Comparison of ENCODE assay signal across 19 cellular contexts in genomic region chr10:113720386-113720785, GRCh38. TPM values are rescaled to one million over a fixed set of nuclear protein-coding genes. Genes with fewer than 3 reads are reported as not detected.
DNase-seq lines count a peak whose midpoint lies in the region; ATAC-seq and TF ChIP-seq lines count a peak whose summit lies in the region.
"Had no signal": no experiment of that assay in that cellular context is flagged by ENCODE, and none has a peak within 500 bp of the region (broad histone marks: within the 10 kb centered on the region; RNA-seq: fewer than 3 reads in every experiment).

No MANE protein-coding gene starts in this region.

- TF ChIP-seq CTCF in choroid plexus epithelial cell (conservative IDR thresholded peaks at IDR 0.05; ENCODE audit: low read depth, low read length) (no peak), transverse colon (IDR thresholded peaks at IDR 0.05) (no peak), left lung (IDR thresholded peaks at IDR 0.05) (no peak)

- intact Hi-C loops in transverse colon (cut with DNase I; ENCODE audit: low total_unique reads) (no loop called here), Right ventricle myocardium superior (cut with DNase I) (no loop called here), left lung (cut with DNase I) (no loop called here)

- H3K9me3 ChIP-seq in HAP-1 (no peaks in the 10 kb centered on the region), transverse colon (no peaks in the 10 kb centered on the region), left lung (no peaks in the 10 kb centered on the region)
- H3K9me3 ChIP-seq: BE2C had no signal

- no peaks in the 10 kb centered on the region for H3K27me3 ChIP-seq in HAP-1 (ENCODE audit: low read depth)
- H3K27me3 ChIP-seq in transverse colon = no peaks in the 10 kb centered on the region
- no peaks in the 10 kb centered on the region for H3K27me3 ChIP-seq in left lung
- H3K27me3 ChIP-seq: BE2C had no signal

- in situ Hi-C loops in HAP-1 (cut with MboI; ENCODE audit: low sequenced_read_pairs) (no loop called here), transverse colon (cut with MboI; ENCODE audit: low pct_ligation_motif_present in 1 of 4, low pct_unique_long_range_greater_than_20kb in 1 of 4, low sequenced_read_pairs in 3 of 4) (no loop called here)

- TF ChIP-seq POLR2A in transverse colon (IDR thresholded peaks at IDR 0.05) = no peak

- H3K27ac ChIP-seq in transverse colon (peak overlapping the region; percentile 76 to 85 (median 80)), left lung (no peak overlapping the region)
- H3K27ac ChIP-seq: KMS-11 had no signal

- WGBS in transverse colon (ENCODE audit: low coverage in 1 of 2), 2 donors = 54 to 65% methylated on average over 8 of the region's 8 CpGs

- peak; percentile 80 to 94 for DNase-seq in HAP-1 (ENCODE audit: low spot score in 2 of 2)
- peak; percentile 13 for DNase-seq in NCI-H69 (lab: John Stamatoyannopoulos, UW)
- peak; percentile 48 for DNase-seq in choroid plexus epithelial cell (ENCODE audit: low read depth)
- no peak for DNase-seq in transverse colon
- DNase-seq in HPDE6-E6E7 (ENCODE audit: extremely low spot score) = no peak
- no peak for DNase-seq in Right ventricle myocardium superior
- no peak for DNase-seq in left lung
- DNase-seq: BE2C, DMS79 treated with DMSO at 0.1 percent for 48 hours, NCI-H1092 treated with DMSO at 0.1 percent for 48 hours, NCI-H1436 treated with DMSO at 0.1 percent for 48 hours, NCI-H2029 treated with DMSO at 0.1 percent for 48 hours, NCI-H2171 treated with DMSO at 0.1 percent for 48 hours, NCI-H446 treated with DMSO at 0.1 percent for 48 hours, NCI-H526 treated with DMSO at 0.1 percent for 48 hours had no signal

- H3K4me3 ChIP-seq in HAP-1 (no peak overlapping the region), choroid plexus epithelial cell (ENCODE audit: low read depth, low read length) (no peak overlapping the region), transverse colon (peak overlapping the region in 3 of 4 donors; percentile 32 to 37 (median 35)), left lung (no peak overlapping the region)

- H3K36me3 ChIP-seq in HAP-1 (replicated peaks) (peaks cover 3% of the 10 kb centered on the region; the same call in 1 of the 2 replicates), transverse colon (peaks cover 0 to 37% (median 18%) of the 10 kb centered on the region in 4 donors), left lung (peaks cover 0 to 65% of the 10 kb centered on the region in 2 donors)
- H3K36me3 ChIP-seq: BE2C had no signal

- ATAC-seq in Right ventricle myocardium superior (ENCODE audit: poor library complexity) = no peak
- no peak for ATAC-seq in left lung
- ATAC-seq: Panc1, SK-N-SH treated with all-trans-retinoic acid at 6 μM for 48 hours had no signal

- peaks cover 13% of the 10 kb centered on the region for H3K4me1 ChIP-seq in HAP-1
- peaks cover 0 to 6% (median 3%) of the 10 kb centered on the region in 4 donors for H3K4me1 ChIP-seq in transverse colon
- H3K4me1 ChIP-seq in left lung = no peaks in the 10 kb centered on the region
- H3K4me1 ChIP-seq: BE2C had no signal

- no peak for TF ChIP-seq EP300 in transverse colon (IDR thresholded peaks at IDR 0.05; ENCODE audit: low read depth)

RNA-seq across cellular contexts. Expression of gene PLEKHS1, which starts 31.1 kb away (rescaled TPM):
- total RNA-seq in transverse colon = 10 to 100 TPM in 2 of 4 donors, 1 to 10 TPM in 1, under 1 TPM in 1; 0.60 to 12.0 (median 5.8) TPM
- total RNA-seq in Right ventricle myocardium superior = not detected
- 1 to 10 TPM in 1 of 2 donors, not detected in 1; 4.7 TPM for total RNA-seq in left lung
- total RNA-seq: A673 had no signal

RNA-seq across cellular contexts. Expression of gene CASP7, which starts 40.7 kb away (rescaled TPM):
- total RNA-seq in transverse colon (100 to 1,000 TPM in 2 of 4 donors, 10 to 100 TPM in 2; 34.0 to 233 (median 101) TPM), Right ventricle myocardium superior (12.9 TPM), left lung (10 to 100 TPM; 34.0 to 39.1 TPM)

RNA-seq across cellular contexts. Expression of gene NRAP, which starts 56.5 kb away (rescaled TPM):
- 10 to 100 TPM in 1 of 4 donors, 1 to 10 TPM in 1, under 1 TPM in 1, not detected in 1; 0.16 to 12.3 (median 1.1) TPM for total RNA-seq in transverse colon
- total RNA-seq in Right ventricle myocardium superior = 754 TPM
- under 1 TPM; 0.09 to 0.26 TPM for total RNA-seq in left lung

Comparison
In these comparisons a context has a peak if more than half of its experiments do, and no peak if none do; other contexts are left out.
1. DNase-seq: peak in HAP-1 (2 of 2), NCI-H69 (single experiment) and choroid plexus epithelial cell (single experiment); none in transverse colon (single experiment), HPDE6-E6E7 (single experiment), Right ventricle myocardium superior (single experiment) and left lung (0 of 2).
2. H3K4me3 ChIP-seq: peak in transverse colon (3 of 4); none in HAP-1 (single experiment), choroid plexus epithelial cell (single experiment) and left lung (0 of 2).
3. H3K27ac ChIP-seq: peak in transverse colon (4 of 4); none in left lung (0 of 2).
4. RNA of gene NRAP, which starts 56.5 kb away (total RNA-seq): 754 TPM in Right ventricle myocardium superior (single experiment); 0.16 to 12.3 TPM in transverse colon and 0.09 to 0.26 TPM in left lung; every median in the first group is over 10 times any median in the second.